In genomic region chr1:111625263-111625662, GRCh38 we compare ENCODE assay signal across 15 cellular contexts. TPM values are rescaled to one million over a fixed set of nuclear protein-coding genes. Genes with fewer than 3 reads are reported as not detected.
DNase-seq lines count a peak whose midpoint lies in the region; ATAC-seq and TF ChIP-seq lines count a peak whose summit lies in the region.
"Had no signal": no experiment of that assay in that cellular context is flagged by ENCODE, and none has a peak within 500 bp of the region (broad histone marks: within the 10 kb centered on the region; RNA-seq: fewer than 3 reads in every experiment).

No MANE protein-coding gene starts in this region.

- H3K4me1 ChIP-seq in Karpas-422 (ENCODE audit: low read length), result peaks cover 85% of the 10 kb centered on the region
- H3K4me1 ChIP-seq in Peyer's patch, result peaks cover 0 to 45% (median 4%) of the 10 kb centered on the region in 4 donors

- H4K20me1 ChIP-seq in Karpas-422 (ENCODE audit: insufficient read depth, low read depth, low read length), result peaks cover 45% of the 10 kb centered on the region

- no peak overlapping the region for H3K9ac ChIP-seq in Karpas-422 (ENCODE audit: low read length)

- no peaks in the 10 kb centered on the region for H3K9me3 Mint-ChIP-seq in activated T-cell treated with anti-CD3 and anti-CD28 coated beads, Interleukin-2, amount 50 U/mL, for 24 hours
- H3K9me3 Mint-ChIP-seq in activated naive CD8-positive, alpha-beta T cell treated with anti-CD3 and anti-CD28 coated beads for 36 hours, result peaks cover 3% of the 10 kb centered on the region
- no peaks in the 10 kb centered on the region for H3K9me3 Mint-ChIP-seq in natural killer cell treated with Interleukin-12 subunit alpha and Interleukin-12 subunit beta and Interleukin-15 and Interleukin-18, amount 100 ng/mL, for 72 hours

- H2AFZ ChIP-seq in Karpas-422 (ENCODE audit: low read length), result no peak overlapping the region

- no peak for TF ChIP-seq POLR2A in Peyer's patch (IDR thresholded peaks at IDR 0.05)

- H3K27me3 Mint-ChIP-seq in activated T-cell treated with anti-CD3 and anti-CD28 coated beads, Interleukin-2, amount 50 U/mL, for 24 hours, result no peaks in the 10 kb centered on the region
- H3K27me3 Mint-ChIP-seq in activated naive CD8-positive, alpha-beta T cell treated with anti-CD3 and anti-CD28 coated beads for 36 hours, result no peaks in the 10 kb centered on the region
- no peaks in the 10 kb centered on the region for H3K27me3 Mint-ChIP-seq in natural killer cell treated with Interleukin-12 subunit alpha and Interleukin-12 subunit beta and Interleukin-15 and Interleukin-18, amount 100 ng/mL, for 72 hours
- H3K27me3 Mint-ChIP-seq: progenitor cell of endocrine pancreas had no signal

- no peak for DNase-seq in activated T-cell treated with anti-CD3 and anti-CD28 coated beads, Interleukin-2, amount 50 U/mL, for 24 hours
- DNase-seq in activated T-cell treated with anti-CD3 and anti-CD28 coated beads for 4 hours, result no peak
- DNase-seq in Karpas-422, result no peak
- DNase-seq in activated naive CD8-positive, alpha-beta T cell treated with anti-CD3 and anti-CD28 coated beads for 36 hours, result no peak
- DNase-seq in natural killer cell treated with Interleukin-12 subunit alpha and Interleukin-12 subunit beta and Interleukin-15 and Interleukin-18, amount 100 ng/mL, for 72 hours (ENCODE audit: low spot score), result no peak
- no peak for DNase-seq in Peyer's patch
- DNase-seq in DMS53 treated with DMSO at 0.1 percent for 48 hours (lab: John Stamatoyannopoulos, UW; ENCODE audit: unreplicated experiment), result no peak
- DNase-seq in NCI-H748 treated with DMSO at 0.1 percent for 48 hours (lab: John Stamatoyannopoulos, UW), result no peak
- DNase-seq: central memory CD4-positive, alpha-beta T cell; foreskin keratinocyte; KG1; Right ventricle myocardium superior; stimulated activated naive CD4-positive, alpha-beta T cell treated with Interleukin-2 at 50 U/mL for 16 hours had no signal

- no peak for TF ChIP-seq CTCF in Peyer's patch (IDR thresholded peaks at IDR 0.05)

- H3K4me3 Mint-ChIP-seq in activated T-cell treated with anti-CD3 and anti-CD28 coated beads, Interleukin-2, amount 50 U/mL, for 24 hours, result peak overlapping the region; percentile 62
- H3K4me3 Mint-ChIP-seq in activated naive CD8-positive, alpha-beta T cell treated with anti-CD3 and anti-CD28 coated beads for 36 hours, result peak overlapping the region; percentile 5
- peak overlapping the region; percentile 55 for H3K4me3 Mint-ChIP-seq in natural killer cell treated with Interleukin-12 subunit alpha and Interleukin-12 subunit beta and Interleukin-15 and Interleukin-18, amount 100 ng/mL, for 72 hours

- H3K27ac Mint-ChIP-seq in activated T-cell treated with anti-CD3 and anti-CD28 coated beads, Interleukin-2, amount 50 U/mL, for 24 hours, result peak overlapping the region; percentile 86
- H3K27ac Mint-ChIP-seq in activated naive CD8-positive, alpha-beta T cell treated with anti-CD3 and anti-CD28 coated beads for 36 hours, result peak overlapping the region; percentile 88
- H3K27ac Mint-ChIP-seq in natural killer cell treated with Interleukin-12 subunit alpha and Interleukin-12 subunit beta and Interleukin-15 and Interleukin-18, amount 100 ng/mL, for 72 hours, result peak overlapping the region; percentile 40 to 64

- no peak overlapping the region for H3K27ac ChIP-seq in Karpas-422 (ENCODE audit: low read length)
- peak overlapping the region in 1 of 4 donors; percentile 19 for H3K27ac ChIP-seq in Peyer's patch
- H3K27ac ChIP-seq: foreskin keratinocyte, vagina had no signal

- H3K36me3 Mint-ChIP-seq in activated T-cell treated with anti-CD3 and anti-CD28 coated beads, Interleukin-2, amount 50 U/mL, for 24 hours (ENCODE audit: low read depth), result peaks cover 82% of the 10 kb centered on the region
- H3K36me3 Mint-ChIP-seq in activated naive CD8-positive, alpha-beta T cell treated with anti-CD3 and anti-CD28 coated beads for 36 hours, result peaks cover 47% of the 10 kb centered on the region
- peaks cover 22% of the 10 kb centered on the region for H3K36me3 Mint-ChIP-seq in natural killer cell treated with Interleukin-12 subunit alpha and Interleukin-12 subunit beta and Interleukin-15 and Interleukin-18, amount 100 ng/mL, for 72 hours

- peaks cover 83% of the 10 kb centered on the region for H3K4me1 Mint-ChIP-seq in activated T-cell treated with anti-CD3 and anti-CD28 coated beads, Interleukin-2, amount 50 U/mL, for 24 hours (ENCODE audit: low read depth)
- peaks cover 78% of the 10 kb centered on the region for H3K4me1 Mint-ChIP-seq in activated naive CD8-positive, alpha-beta T cell treated with anti-CD3 and anti-CD28 coated beads for 36 hours
- H3K4me1 Mint-ChIP-seq in natural killer cell treated with Interleukin-12 subunit alpha and Interleukin-12 subunit beta and Interleukin-15 and Interleukin-18, amount 100 ng/mL, for 72 hours (ENCODE audit: low read depth in 2 of 2), result peaks cover 51 to 72% of the 10 kb centered on the region in 2 donors

- H3K9me2 ChIP-seq in Karpas-422 (replicated peaks; ENCODE audit: insufficient read depth, low read length), result no peaks in the 10 kb centered on the region

- H3K4me2 ChIP-seq in Karpas-422 (ENCODE audit: low read depth, low read length, poor library complexity, severe bottlenecking), result peak overlapping the region; percentile 51

- ATAC-seq in natural killer cell treated with Interleukin-12 subunit alpha and Interleukin-12 subunit beta and Interleukin-15 and Interleukin-18, amount 100 ng/mL, for 72 hours, result no peak
- ATAC-seq: foreskin keratinocyte had no signal

- H3K4me3 ChIP-seq in Karpas-422 (ENCODE audit: low read length), result no peak overlapping the region
- H3K4me3 ChIP-seq in Peyer's patch, result no peak overlapping the region
- H3K4me3 ChIP-seq: vagina had no signal

- H3K9me3 ChIP-seq in Karpas-422 (ENCODE audit: low read length) (no peaks in the 10 kb centered on the region), Peyer's patch (no peaks in the 10 kb centered on the region)
- H3K9me3 ChIP-seq: vagina had no signal

- peaks cover 96% of the 10 kb centered on the region for H3K79me2 ChIP-seq in Karpas-422 (ENCODE audit: low read length)

- H3K36me3 ChIP-seq in Karpas-422 (ENCODE audit: insufficient read depth, low read length), result peaks cover 5% of the 10 kb centered on the region; the same call in 1 of the 2 replicates
- H3K36me3 ChIP-seq in Peyer's patch, result no peaks in the 10 kb centered on the region
- H3K36me3 ChIP-seq: vagina had no signal

- H3K27me3 ChIP-seq in Karpas-422 (ENCODE audit: low read length) (no peaks in the 10 kb centered on the region), Peyer's patch (no peaks in the 10 kb centered on the region)
- H3K27me3 ChIP-seq: foreskin keratinocyte, vagina had no signal

RNA-seq across cellular contexts. Expression of gene RAP1A, which starts 5.7 kb away (rescaled TPM):
- total RNA-seq in Karpas-422 (2014; rRNA removed; shearing (Covaris generic); ENCODE audit: low replicate concordance), result 12.0 and 55.3 TPM in 2 replicates
- 100 to 1,000 TPM; 150 to 154 TPM for total RNA-seq in activated naive CD8-positive, alpha-beta T cell treated with anti-CD3 and anti-CD28 coated beads for 36 hours
- total RNA-seq in natural killer cell treated with Interleukin-12 subunit alpha and Interleukin-12 subunit beta and Interleukin-15 and Interleukin-18, amount 100 ng/mL, for 72 hours, result 100 to 1,000 TPM in 1 of 2 donors, 10 to 100 TPM in 1; 97.8 to 138 TPM
- total RNA-seq in Peyer's patch, result 10 to 100 TPM; 16.5 to 66.0 (median 46.2) TPM

Comparison
In these comparisons a context has a peak if more than half of its experiments do, and no peak if none do; other contexts are left out.
1. H3K4me3 Mint-ChIP-seq: peak in every context shown above with its lines; median percentile 62 in activated T-cell treated with anti-CD3 and anti-CD28 coated beads, Interleukin-2, amount 50 U/mL, for 24 hours; 55 in natural killer cell treated with Interleukin-12 subunit alpha and Interleukin-12 subunit beta and Interleukin-15 and Interleukin-18, amount 100 ng/mL, for 72 hours; 5 in activated naive CD8-positive, alpha-beta T cell treated with anti-CD3 and anti-CD28 coated beads for 36 hours.